ENCODE assay signal across 8 cellular contexts in the genomic region with DNA sequence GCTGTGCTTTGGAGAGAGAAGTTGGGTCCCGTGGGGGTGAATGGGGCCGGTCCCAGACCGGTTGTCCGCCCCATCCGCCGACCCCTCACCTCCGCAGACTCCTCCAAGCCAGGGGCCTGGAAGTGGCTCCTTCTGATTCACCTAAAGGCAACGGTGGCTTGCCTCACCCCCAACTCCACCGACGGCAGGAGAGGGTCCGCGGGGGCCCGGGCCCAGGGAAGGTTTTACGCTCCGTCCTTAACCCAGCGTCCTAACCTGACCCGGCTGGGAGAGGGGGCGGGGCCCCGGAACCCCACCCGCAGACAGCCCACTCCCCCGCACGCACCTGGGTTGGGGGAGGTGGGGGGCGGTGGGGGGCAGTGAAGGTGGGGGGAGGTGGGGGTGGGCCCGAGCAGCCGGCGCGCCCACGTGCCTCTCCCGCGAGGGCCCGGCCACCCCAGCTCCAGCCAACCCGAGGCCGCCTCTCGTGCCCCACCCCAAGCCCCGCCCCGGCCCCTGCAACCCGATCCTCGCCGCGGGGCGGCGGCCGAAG. TPM values are rescaled to one million over a fixed set of nuclear protein-coding genes. Genes with fewer than 3 reads are reported as not detected.
DNase-seq lines count a peak whose midpoint lies in the region; ATAC-seq and TF ChIP-seq lines count a peak whose summit lies in the region.

No MANE protein-coding gene starts in this region.

- no peaks in the 10 kb centered on the region for H4K20me1 ChIP-seq in IMR-90 (ENCODE audit: insufficient read depth, low read length)

- peak; percentile 23 for ATAC-seq in GM19025 (IDR thresholded peaks at IDR 0.05; ENCODE audit: low read depth, unreplicated experiment)
- peak; percentile 97; the same call in 1 of the 2 replicates for ATAC-seq in IMR-90 (ENCODE audit: low read depth)

- H3K79me2 ChIP-seq in trophoblast cell (ENCODE audit: control insufficient read depth, insufficient read depth, low read length, poor library complexity), result no peaks in the 10 kb centered on the region

- no peaks in the 10 kb centered on the region for H3K4me1 ChIP-seq in IMR-90 (ENCODE audit: control insufficient read depth, insufficient read depth, low read length)
- H3K4me1 ChIP-seq in trophoblast cell (ENCODE audit: control insufficient read depth in 1 of 2, insufficient read depth in 2 of 2, low read length in 2 of 2), result peaks cover 3 to 6% of the 10 kb centered on the region in 2 experiments

- H2AK5ac ChIP-seq in IMR-90 (ENCODE audit: low read depth, low read length) (no peak overlapping the region), trophoblast cell (ENCODE audit: low read length) (no peak overlapping the region)

- H3K56ac ChIP-seq in IMR-90 (ENCODE audit: extremely low read depth, insufficient read depth, low read length), result no peak overlapping the region

- no peak overlapping the region for H3K4me2 ChIP-seq in IMR-90 (ENCODE audit: low read depth, low read length)
- H3K4me2 ChIP-seq in trophoblast cell (ENCODE audit: low read length), result peak overlapping the region; percentile 69

- no peak overlapping the region for H4K12ac ChIP-seq in trophoblast cell (ENCODE audit: low read depth, low read length)

- TF ChIP-seq POLR2A in IMR-90 (IDR thresholded peaks at IDR 0.05; ENCODE audit: low read depth, low read length), result no peak

- BruUV-seq in IMR-90 (replicated peaks; lab: Mats Ljungman, UMichigan), result no TSS peak

- H2BK12ac ChIP-seq in trophoblast cell (ENCODE audit: low read length), result no peak overlapping the region

- peaks cover 13% of the 10 kb centered on the region for H3K4me1 Mint-ChIP-seq in activated CD4-positive, alpha-beta memory T cell treated with anti-CD3 and anti-CD28 coated beads for 36 hours (ENCODE audit: low read depth)

- H2BK120ac ChIP-seq in IMR-90 (ENCODE audit: low read depth, low read length), result no peak overlapping the region
- no peak overlapping the region for H2BK120ac ChIP-seq in trophoblast cell (ENCODE audit: insufficient read depth, low read length, poor library complexity)

- POLR2A ChIA-PET in IMR-90 (lab: Charles Lee; ENCODE audit: unreplicated experiment), result no interaction called here
- POLR2A ChIA-PET in activated CD4-positive, alpha-beta memory T cell treated with anti-CD3 and anti-CD28 coated beads for 36 hours (lab: Charles Lee), result interaction anchor here (0.7 kb wide), 1 partner anchor 441 kb away, joined by 3 read pairs; no protein-coding TSS in a partner anchor

- H3K27ac ChIP-seq in IMR-90 (ENCODE audit: insufficient read depth, low read length), result no peak overlapping the region
- no peak overlapping the region for H3K27ac ChIP-seq in trophoblast cell (ENCODE audit: low read depth, low read length)

- H2AK9ac ChIP-seq in IMR-90 (replicated peaks; ENCODE audit: low read depth, low read length, poor library complexity), result no peak overlapping the region

- H2BK20ac ChIP-seq in IMR-90 (ENCODE audit: low read depth, low read length), result no peak overlapping the region

- H3K4me3 ChIP-seq in IMR-90 (ENCODE audit: insufficient read depth, low read depth, low read length) (no peak overlapping the region), fibroblast of villous mesenchyme (ENCODE audit: low read depth, low read length) (peak overlapping the region; percentile 10), trophoblast cell (ENCODE audit: low read depth, low read length) (no peak overlapping the region)

- no peak for TF ChIP-seq CTCF in IMR-90 (conservative IDR thresholded peaks at IDR 0.05; ENCODE audit: low read depth, low read length)
- TF ChIP-seq CTCF in fibroblast of villous mesenchyme (IDR thresholded peaks at IDR 0.05; ENCODE audit: insufficient read depth, low read depth, low read length), result no peak

- H3K27ac Mint-ChIP-seq in activated CD4-positive, alpha-beta memory T cell treated with anti-CD3 and anti-CD28 coated beads for 36 hours, result no peak overlapping the region

- 0% methylated on average over 2 of the region's 43 CpGs; no CpG with 5 or more reads in 1 of the 2 experiments for WGBS in IMR-90 (ENCODE audit: extremely low coverage in 2 of 2, insufficient read length in 1 of 2), 2 experiments
- no CpG with 5 or more reads among the region's 43 CpGs for WGBS in trophoblast cell (ENCODE audit: extremely low coverage, insufficient coverage, insufficient read length)

- H3K27me3 Mint-ChIP-seq in activated CD4-positive, alpha-beta memory T cell treated with anti-CD3 and anti-CD28 coated beads for 36 hours, result peaks cover 3% of the 10 kb centered on the region

- H2BK5ac ChIP-seq in IMR-90 (ENCODE audit: low read depth, low read length, poor library complexity, severe bottlenecking) (no peak overlapping the region), trophoblast cell (ENCODE audit: low read depth, low read length, poor library complexity) (no peak overlapping the region)

- H3K18ac ChIP-seq in IMR-90 (ENCODE audit: low read depth, low read length), result no peak overlapping the region
- no peak overlapping the region for H3K18ac ChIP-seq in trophoblast cell (ENCODE audit: low read length)

- intact Hi-C loops in IMR-90 (cut with micrococcal nuclease), result loop anchor here (1.0 kb wide), 1 partner anchor 240 kb away; a partner anchor contains a TSS
- intact Hi-C loops in activated CD4-positive, alpha-beta memory T cell treated with anti-CD3 and anti-CD28 coated beads for 36 hours (cut with micrococcal nuclease), result no loop called here

- H4K8ac ChIP-seq in IMR-90 (ENCODE audit: low read depth in 2 of 2, low read length in 2 of 2) (no peak overlapping the region), trophoblast cell (ENCODE audit: low read depth, low read length) (no peak overlapping the region)

- H3K4ac ChIP-seq in IMR-90 (ENCODE audit: low read depth, low read length) (no peak overlapping the region), trophoblast cell (ENCODE audit: low read depth, low read length) (no peak overlapping the region)

- in situ Hi-C loops in ACHN (cut with HindIII; ENCODE audit: low pct_ligation_motif_present, low pct_unique_long_range_greater_than_20kb, low sequenced_read_pairs) (no loop called here), IMR-90 (cut with MboI; ENCODE audit: low sequenced_read_pairs) (no loop called here)

- H2AFZ ChIP-seq in IMR-90 (replicated peaks; ENCODE audit: low read length, poor library complexity), result peak overlapping the region; percentile 51
- peak overlapping the region; percentile 8 for H2AFZ ChIP-seq in trophoblast cell (ENCODE audit: insufficient read depth, low read length, poor library complexity)

- DNase-seq in ACHN, result peak; percentile 79
- no peak for DNase-seq in IMR-90
- DNase-seq in activated CD4-positive, alpha-beta memory T cell treated with anti-CD3 and anti-CD28 coated beads for 36 hours, result peak; percentile 87
- DNase-seq in fibroblast of villous mesenchyme (ENCODE audit: low read depth), result no peak
- DNase-seq in trophoblast cell, result no peak
- DNase-seq in putamen (ENCODE audit: low spot score), result no peak
- no peak for DNase-seq in SW480 (ENCODE audit: low spot score)

- H3K23ac ChIP-seq in IMR-90 (ENCODE audit: low read depth, low read length), result no peak overlapping the region
- H3K23ac ChIP-seq in trophoblast cell (ENCODE audit: low read length), result no peak overlapping the region

- H4K91ac ChIP-seq in IMR-90 (ENCODE audit: insufficient read depth, low read depth, low read length) (no peak overlapping the region), trophoblast cell (ENCODE audit: low read depth, low read length) (no peak overlapping the region)

- H3K9ac ChIP-seq in IMR-90 (ENCODE audit: low read depth, low read length) (no peak overlapping the region), trophoblast cell (ENCODE audit: low read length) (no peak overlapping the region)

- no peaks in the 10 kb centered on the region for H3K9me1 ChIP-seq in IMR-90 (ENCODE audit: insufficient read depth, low read length)

- no peaks in the 10 kb centered on the region; the same call in 1 of the 2 replicates for H3K27me3 ChIP-seq in IMR-90 (ENCODE audit: control insufficient read depth, insufficient read depth, low read length)
- H3K27me3 ChIP-seq in trophoblast cell (ENCODE audit: insufficient read depth, low read length), result peaks cover 8% of the 10 kb centered on the region

- H3K36me3 ChIP-seq in IMR-90 (ENCODE audit: control insufficient read depth, insufficient read depth, low read length) (no peaks in the 10 kb centered on the region), trophoblast cell (ENCODE audit: control insufficient read depth in 1 of 2, insufficient read depth in 2 of 2, low read length in 2 of 2) (no peaks in the 10 kb centered on the region)

- CTCF ChIA-PET in IMR-90 (lab: Yijun Ruan, JAX), result no interaction called here
- CTCF ChIA-PET in activated CD4-positive, alpha-beta memory T cell treated with anti-CD3 and anti-CD28 coated beads for 36 hours (lab: Charles Lee), result interaction anchor here (0.9 to 5.4 kb wide), 10 partner anchors 9 to 242 kb away, joined by 3 to 39 read pairs (median 6); no protein-coding TSS in a partner anchor

- no peak overlapping the region for H3K14ac ChIP-seq in IMR-90 (replicated peaks; ENCODE audit: low read depth, low read length)
- H3K14ac ChIP-seq in trophoblast cell (ENCODE audit: low read length), result no peak overlapping the region

- no peaks in the 10 kb centered on the region for H3K9me3 Mint-ChIP-seq in activated CD4-positive, alpha-beta memory T cell treated with anti-CD3 and anti-CD28 coated beads for 36 hours

- no peaks in the 10 kb centered on the region for H3K79me1 ChIP-seq in IMR-90 (ENCODE audit: low read depth in 1 of 2, low read length in 2 of 2)
- no peaks in the 10 kb centered on the region for H3K79me1 ChIP-seq in trophoblast cell (ENCODE audit: low read length)

- H4K5ac ChIP-seq in IMR-90 (ENCODE audit: low read depth, low read length), result no peak overlapping the region

- peak overlapping the region; percentile 16 for H3K4me3 Mint-ChIP-seq in activated CD4-positive, alpha-beta memory T cell treated with anti-CD3 and anti-CD28 coated beads for 36 hours

- dilution Hi-C loops in IMR-90 (cut with HindIII; ENCODE audit: low sequenced_read_pairs, unreplicated experiment), result no loop called here

- no peaks in the 10 kb centered on the region for H3K36me3 Mint-ChIP-seq in activated CD4-positive, alpha-beta memory T cell treated with anti-CD3 and anti-CD28 coated beads for 36 hours

- TF ChIP-seq RAD21 in IMR-90 (IDR thresholded peaks at IDR 0.05; ENCODE audit: low read length), result no peak

- no peak overlapping the region for H2BK15ac ChIP-seq in IMR-90 (ENCODE audit: low read depth, low read length)

- no peaks in the 10 kb centered on the region for H3K9me3 ChIP-seq in IMR-90 (ENCODE audit: control insufficient read depth, insufficient read depth, low read length)
- H3K9me3 ChIP-seq in trophoblast cell (ENCODE audit: insufficient read depth, low read depth, low read length), result no peaks in the 10 kb centered on the region

RNA-seq across cellular contexts. Expression of a gene that starts 12.7 kb away (rescaled TPM):
- not detected in 2 replicates for total RNA-seq in IMR-90 (2012; rRNA removed)
- polyA plus RNA-seq in IMR-90 (2012; rRNA removed), result not detected in 2 replicates
- polyA plus RNA-seq in IMR-90 (2012; cell fraction: cytosol; rRNA removed), result not detected in 2 replicates
- polyA plus RNA-seq in IMR-90 (2012; cell fraction: nucleus; rRNA removed; ENCODE audit: low replicate concordance), result not detected in 2 replicates
- total RNA-seq in activated CD4-positive, alpha-beta memory T cell treated with anti-CD3 and anti-CD28 coated beads for 36 hours, result 10 to 100 TPM; 11.3 to 12.3 TPM
- not detected in 2 replicates for total RNA-seq in fibroblast of villous mesenchyme
- 0.26 and 0.30 TPM in 2 replicates for polyA plus RNA-seq in trophoblast cell (2013)

RNA-seq across cellular contexts. Expression of a gene that starts 21.8 kb away (rescaled TPM):
- not detected in 2 replicates for total RNA-seq in IMR-90 (2012; rRNA removed)
- not detected in 2 replicates for polyA plus RNA-seq in IMR-90 (2012; rRNA removed)
- polyA plus RNA-seq in IMR-90 (2012; cell fraction: cytosol; rRNA removed), result 0.03 and 0.17 TPM in 2 replicates
- polyA plus RNA-seq in IMR-90 (2012; cell fraction: nucleus; rRNA removed; ENCODE audit: low replicate concordance), result not detected in 2 replicates
- under 1 TPM; 0.40 to 0.41 TPM for total RNA-seq in activated CD4-positive, alpha-beta memory T cell treated with anti-CD3 and anti-CD28 coated beads for 36 hours
- 0.43 and 1.3 TPM in 2 replicates for total RNA-seq in fibroblast of villous mesenchyme
- polyA plus RNA-seq in trophoblast cell (2013), result 26.2 and 26.4 TPM in 2 replicates

Comparison
In these comparisons a context has a peak if more than half of its experiments do, and no peak if none do; other contexts are left out.
1. DNase-seq: peak in ACHN (single experiment) and activated CD4-positive, alpha-beta memory T cell treated with anti-CD3 and anti-CD28 coated beads for 36 hours (single experiment); none in IMR-90 (single experiment), fibroblast of villous mesenchyme (single experiment), trophoblast cell (0 of 2), putamen (single experiment) and SW480 (single experiment).
2. RNA of a gene that starts 12.7 kb away (total RNA-seq): 11.3 to 12.3 TPM in activated CD4-positive, alpha-beta memory T cell treated with anti-CD3 and anti-CD28 coated beads for 36 hours; not detected in IMR-90 and not detected in fibroblast of villous mesenchyme; every median in the first group is over 10 times any median in the second.